Comparison of ENCODE assay signal across 10 cellular contexts in genomic region chr3:152961323-152961722, GRCh38.
DNase-seq lines count a peak whose midpoint lies in the region; ATAC-seq and TF ChIP-seq lines count a peak whose summit lies in the region.
"Had no signal": no experiment of that assay in that cellular context is flagged by ENCODE, and none has a peak within 500 bp of the region (broad histone marks: within the 10 kb centered on the region; RNA-seq: fewer than 3 reads in every experiment).

No MANE protein-coding gene starts in this region.

- H3K4me3 ChIP-seq in BE2C (ENCODE audit: low read depth, low read length), result no peak overlapping the region
- no peak overlapping the region for H3K4me3 ChIP-seq in RWPE2 (ENCODE audit: severe bottlenecking)

- peak; percentile 61 for ATAC-seq in GM21447 (IDR thresholded peaks at IDR 0.05; ENCODE audit: unreplicated experiment)
- peak; percentile 51 for ATAC-seq in RWPE2 (ENCODE audit: low read depth)
- ATAC-seq in GM19395 (IDR thresholded peaks at IDR 0.05; ENCODE audit: unreplicated experiment), result no peak
- no peak for ATAC-seq in stimulated activated naive CD8-positive, alpha-beta T cell treated with anti-CD3 and anti-CD28 coated beads, Interleukin-15, Interleukin-2, amounts not matched to agents 100 U/mL and 50 U/mL, for 24 hours

- H3K9me3 ChIP-seq in BE2C (no peaks in the 10 kb centered on the region), RWPE2 (ENCODE audit: severe bottlenecking) (no peaks in the 10 kb centered on the region)

- H3K27me3 ChIP-seq in BE2C (no peaks in the 10 kb centered on the region), RWPE2 (ENCODE audit: insufficient read depth, poor library complexity, severe bottlenecking) (no peaks in the 10 kb centered on the region)

- TF ChIP-seq CTCF in BE2C (IDR thresholded peaks at IDR 0.05; ENCODE audit: low read depth, low read length) (peak; percentile 27; the same call in 1 of the 2 replicates), RWPE2 (IDR thresholded peaks at IDR 0.05; ENCODE audit: poor library complexity, severe bottlenecking) (peak; percentile 63)

- peak overlapping the region; percentile 60 for H3K27ac ChIP-seq in RWPE2 (ENCODE audit: poor library complexity, severe bottlenecking)

- DNase-seq in BE2C, result no peak
- DNase-seq in RWPE2 (ENCODE audit: low spot score), result no peak
- peak; percentile 10 for DNase-seq in iris pigment epithelial cell (ENCODE audit: low read depth)
- DNase-seq in stimulated activated naive CD8-positive, alpha-beta T cell treated with anti-CD3 and anti-CD28 coated beads, Interleukin-15, Interleukin-2, amounts not matched to agents 100 U/mL and 50 U/mL, for 24 hours, result no peak
- DNase-seq in activated CD4-positive, CD25-positive, alpha-beta regulatory T cell (lab: John Stamatoyannopoulos, UW), result no peak
- no peak for DNase-seq in hippocampal formation (lab: John Stamatoyannopoulos, UW)
- DNase-seq: activated CD8-positive, alpha-beta memory T cell treated with anti-CD3 and anti-CD28 coated beads, Interleukin-2, amount 50 U/mL, for 4 hours; stimulated activated CD4-positive, alpha-beta T cell treated with anti-CD3 and anti-CD28 coated beads, Interleukin-4, amount 100 ng/mL, for 1 hour had no signal

- H3K4me1 ChIP-seq in BE2C (no peaks in the 10 kb centered on the region), RWPE2 (ENCODE audit: insufficient read depth, poor library complexity, severe bottlenecking) (peaks cover 11% of the 10 kb centered on the region)

- H3K36me3 ChIP-seq in BE2C (no peaks in the 10 kb centered on the region), RWPE2 (ENCODE audit: low read depth) (no peaks in the 10 kb centered on the region)

Comparison
In these comparisons a context has a peak if more than half of its experiments do, and no peak if none do; other contexts are left out.
1. ATAC-seq: peak in GM21447 (single experiment) and RWPE2 (single experiment); none in GM19395 (single experiment) and stimulated activated naive CD8-positive, alpha-beta T cell treated with anti-CD3 and anti-CD28 coated beads, Interleukin-15, Interleukin-2, amounts not matched to agents 100 U/mL and 50 U/mL, for 24 hours (single experiment).